ENCODE assay signal across 8 cellular contexts in genomic region chr15:90201944-90202375, GRCh38. TPM values are rescaled to one million over a fixed set of nuclear protein-coding genes. Genes with fewer than 3 reads are reported as not detected.
DNase-seq lines count a peak whose midpoint lies in the region; ATAC-seq, FAIRE-seq and TF ChIP-seq lines count a peak whose summit lies in the region.

No MANE protein-coding gene starts in this region.

- no peak overlapping the region for H2AFZ ChIP-seq in HCT116 (ENCODE audit: low read depth, low read length, poor library complexity, severe bottlenecking)
- H2AFZ ChIP-seq in astrocyte (ENCODE audit: low read depth, low read length) = peak overlapping the region; percentile 97
- H2AFZ ChIP-seq in HepG2 (ENCODE audit: low read length) = no peak overlapping the region

- H3K4me1 Mint-ChIP-seq in astrocyte (ENCODE audit: low read depth, unreplicated experiment) (no peaks in the 10 kb centered on the region), type B pancreatic cell (ENCODE audit: unreplicated experiment) (peaks cover 16% of the 10 kb centered on the region)

- RAD21 ChIA-PET in HCT116 (lab: Charles Lee; ENCODE audit: low non-redundant PET in 1 of 2, low total read pairs in 2 of 2, uncharacterized antibody in 2 of 2, unreplicated experiment in 2 of 2) = no interaction called here

- TF ChIP-seq EP300 in A549 (IDR thresholded peaks at IDR 0.05) (no peak), HepG2 (IDR thresholded peaks at IDR 0.05; ENCODE audit: low read depth in 2 of 2, low read length in 2 of 2) (no peak), HepG2 (CRISPR knock-in tag; IDR thresholded peaks at IDR 0.05; ENCODE audit: borderline replicate concordance) (no peak)

- peaks cover 55% of the 10 kb centered on the region for H3K79me2 ChIP-seq in HCT116 (ENCODE audit: insufficient read depth, low read length)
- H3K79me2 ChIP-seq in astrocyte (ENCODE audit: insufficient read depth, low read length) = peaks cover 21% of the 10 kb centered on the region
- peaks cover 6% of the 10 kb centered on the region for H3K79me2 ChIP-seq in HepG2 (ENCODE audit: insufficient read depth, low read length)

- no peaks in the 10 kb centered on the region for H3K27me3 ChIP-seq in HCT116 (ENCODE audit: insufficient read depth, low read length)
- no peaks in the 10 kb centered on the region for H3K27me3 ChIP-seq in astrocyte (ENCODE audit: insufficient read depth, low read length)
- no peaks in the 10 kb centered on the region for H3K27me3 ChIP-seq in HepG2 (ENCODE audit: control insufficient read depth in 1 of 2, insufficient read depth in 2 of 2, low read length in 2 of 2)

- H3K9ac ChIP-seq in HCT116 (ENCODE audit: low read length) = peak overlapping the region; percentile 89
- peak overlapping the region; percentile 81 for H3K9ac ChIP-seq in astrocyte (ENCODE audit: low read length)
- H3K9ac ChIP-seq in HepG2 (ENCODE audit: insufficient read depth, low read depth, low read length) = peak overlapping the region; percentile 72

- H3K9me3 ChIP-seq in A549 (no peaks in the 10 kb centered on the region), HCT116 (ENCODE audit: control insufficient read depth in 1 of 2, insufficient read depth in 1 of 2, low read depth in 1 of 2, low read length in 2 of 2) (no peaks in the 10 kb centered on the region), astrocyte (ENCODE audit: insufficient read depth, low read depth, low read length) (no peaks in the 10 kb centered on the region), HepG2 (ENCODE audit: low read length) (no peaks in the 10 kb centered on the region)

- H3K4me3 ChIP-seq in A549 = peak overlapping the region; percentile 80
- H3K4me3 ChIP-seq in HCT116 (replicated peaks in 1 of 2; ENCODE audit: low read depth in 1 of 2, low read length in 2 of 2) = peak overlapping the region; percentile 84 to 97
- peak overlapping the region; percentile 85 for H3K4me3 ChIP-seq in astrocyte (ENCODE audit: insufficient read depth, low read depth, low read length)
- peak overlapping the region; percentile 85 to 95 (median 95) for H3K4me3 ChIP-seq in HepG2 (replicated peaks in 1 of 3; ENCODE audit: insufficient read depth in 1 of 3, low read depth in 2 of 3, low read length in 3 of 3)

- DNase-seq in A549 (ENCODE audit: low read depth in 1 of 2, low spot score in 1 of 2) (no peak), HCT116 (ENCODE audit: low read depth, low spot score) (no peak), astrocyte (ENCODE audit: low read depth) (no peak), HepG2 (ENCODE audit: low spot score) (no peak), type B pancreatic cell (ENCODE audit: extremely low spot score, unreplicated experiment) (no peak), T1000 (lab: John Stamatoyannopoulos, UW) (no peak)

- BruUV-seq in HCT116 (replicated peaks; lab: Mats Ljungman, UMichigan) (no TSS peak), HepG2 (replicated peaks; lab: Mats Ljungman, UMichigan) (no TSS peak)

- H3K36me3 Mint-ChIP-seq in astrocyte (ENCODE audit: low read depth, unreplicated experiment) (peaks cover 3% of the 10 kb centered on the region), type B pancreatic cell (no peaks in the 10 kb centered on the region)

- 6% methylated on average over 25 of the region's 25 CpGs for WGBS in A549 (ENCODE audit: missing lambda C conversion rate)
- 0% methylated on average over 5 of the region's 25 CpGs for WGBS in HepG2 (ENCODE audit: low lambda C conversion rate)

- H3K4me2 ChIP-seq in A549 = peak overlapping the region; percentile 85
- H3K4me2 ChIP-seq in HCT116 (ENCODE audit: low read length) = peak overlapping the region; percentile 94
- peak overlapping the region; percentile 98 for H3K4me2 ChIP-seq in astrocyte (ENCODE audit: low read length)
- peak overlapping the region; percentile 87 for H3K4me2 ChIP-seq in HepG2 (ENCODE audit: low read depth, low read length)

- H3K27ac ChIP-seq in A549 = peak overlapping the region; percentile 90 to 98
- H3K27ac ChIP-seq in HCT116 (ENCODE audit: low read depth, low read length) = peak overlapping the region; percentile 82
- H3K27ac ChIP-seq in astrocyte (ENCODE audit: low read depth, low read length) = no peak overlapping the region
- no peak overlapping the region for H3K27ac ChIP-seq in HepG2 (ENCODE audit: extremely low read length, insufficient read depth, low read length)

- CTCF ChIA-PET in A549 (lab: Yijun Ruan, JAX) (interaction anchor here (1.2 to 36.4 kb wide), 7 partner anchors 10 to 281 kb away, joined by 3 to 732 read pairs (median 13); partner anchors contain the start of genes CIB1 and GDPGP1), HCT116 (lab: Charles Lee) (interaction anchor here (1.3 to 1.8 kb wide), 3 partner anchors 12 to 19 kb away, joined by 3 to 4 read pairs (median 4); no protein-coding TSS in a partner anchor), HepG2 (lab: Yijun Ruan, JAX; ENCODE audit: low intra/inter-chr PET ratio, low total read pairs) (no interaction called here)

- TF ChIP-seq RAD21 in A549 (conservative IDR thresholded peaks at IDR 0.05 in 1 of 2, IDR thresholded peaks at IDR 0.05 in 1 of 2) (no peak), HCT116 (IDR thresholded peaks at IDR 0.05; ENCODE audit: low read depth) (no peak), HepG2 (CRISPR knock-in tag; IDR thresholded peaks at IDR 0.05) (no peak)

- FAIRE-seq in A549 (lab: Jason Lieb, UNC) (no peak), astrocyte (lab: Jason Lieb, UNC) (no peak), HepG2 (lab: Jason Lieb, UNC) (no peak)

- in situ Hi-C loops in HepG2 (cut with HindIII; ENCODE audit: extremely low pct_ligation_motif_present, low pct_unique_long_range_greater_than_20kb) = no loop called here

- H3K9me3 Mint-ChIP-seq in astrocyte (ENCODE audit: unreplicated experiment) (peaks cover 1% of the 10 kb centered on the region), type B pancreatic cell (no peaks in the 10 kb centered on the region)

- H3K9me2 ChIP-seq in HCT116 (ENCODE audit: insufficient read depth) = no peaks in the 10 kb centered on the region

- no peak for TF ChIP-seq CTCF in A549 (IDR thresholded peaks at IDR 0.05)
- TF ChIP-seq CTCF in HCT116 (IDR thresholded peaks at IDR 0.05 in 2 of 3, conservative IDR thresholded peaks at IDR 0.05 in 1 of 3; ENCODE audit: borderline replicate concordance in 1 of 3, insufficient read depth in 1 of 3, low read depth in 2 of 3, low read length in 2 of 3) = no peak
- no peak for TF ChIP-seq CTCF in astrocyte (IDR thresholded peaks at IDR 0.05; ENCODE audit: insufficient read depth, low read depth, low read length)
- TF ChIP-seq CTCF in HepG2 (CRISPR knock-in tag; IDR thresholded peaks at IDR 0.05) = no peak
- TF ChIP-seq CTCF in type B pancreatic cell (conservative IDR thresholded peaks at IDR 0.05) = no peak

- H3K27ac Mint-ChIP-seq in astrocyte (ENCODE audit: unreplicated experiment) = no peak overlapping the region
- peak overlapping the region; percentile 39 for H3K27ac Mint-ChIP-seq in type B pancreatic cell

- H3K4me1 ChIP-seq in A549 = peaks cover 38% of the 10 kb centered on the region
- H3K4me1 ChIP-seq in HCT116 (ENCODE audit: control insufficient read depth in 1 of 2, insufficient read depth in 2 of 2, low read length in 2 of 2) = peaks cover 18 to 57% of the 10 kb centered on the region in 2 experiments; a peak in 3 of 4 replicates
- peaks cover 16% of the 10 kb centered on the region for H3K4me1 ChIP-seq in astrocyte (ENCODE audit: insufficient read depth, low read length)
- H3K4me1 ChIP-seq in HepG2 (ENCODE audit: insufficient read depth, low read length) = peaks cover 26% of the 10 kb centered on the region

- intact Hi-C loops in HCT116 (cut with micrococcal nuclease) = loop anchor here (2.0 kb wide), 1 partner anchor 17 kb away; no protein-coding TSS in a partner anchor
- intact Hi-C loops in HepG2 (cut with micrococcal nuclease; ENCODE audit: unreplicated experiment) = loop anchor here (2.0 kb wide), 1 partner anchor 19 kb away; no protein-coding TSS in a partner anchor

- H3K4me3 Mint-ChIP-seq in astrocyte (ENCODE audit: unreplicated experiment) (peak overlapping the region; percentile 86), type B pancreatic cell (peak overlapping the region; percentile 94)

- H4K20me1 ChIP-seq in HCT116 (ENCODE audit: insufficient read depth) (no peaks in the 10 kb centered on the region), astrocyte (ENCODE audit: insufficient read depth, low read length) (peaks cover 30% of the 10 kb centered on the region), HepG2 (ENCODE audit: insufficient read depth, low read length) (peaks cover 6% of the 10 kb centered on the region; the same call in 1 of the 2 replicates)

- TF ChIP-seq POLR2A in A549 (IDR thresholded peaks at IDR 0.05; ENCODE audit: low read length) (no peak), HCT116 (IDR thresholded peaks at IDR 0.05; ENCODE audit: borderline replicate concordance, extremely low read depth, insufficient read depth, insufficient read length) (no peak), HepG2 (IDR thresholded peaks at IDR 0.05; ENCODE audit: insufficient read depth in 1 of 2, low read depth in 2 of 2, low read length in 2 of 2) (no peak)

- H3K36me3 ChIP-seq in HCT116 (ENCODE audit: control insufficient read depth in 1 of 2, insufficient read depth in 2 of 2, low read length in 2 of 2) = peaks cover 2 to 21% of the 10 kb centered on the region in 2 experiments; a peak in 3 of 4 replicates
- H3K36me3 ChIP-seq in astrocyte (ENCODE audit: insufficient read depth, low read length) = no peaks in the 10 kb centered on the region
- peaks cover 0 to 2% of the 10 kb centered on the region in 2 experiments; a peak in 2 of 5 replicates for H3K36me3 ChIP-seq in HepG2 (replicated peaks in 1 of 2; ENCODE audit: control insufficient read depth in 1 of 2, insufficient read depth in 2 of 2, low read length in 2 of 2)

- POLR2A ChIA-PET in A549 (lab: Yijun Ruan, JAX) = interaction anchor here (0.7 to 2.9 kb wide), 7 partner anchors 10 to 64 kb away, joined by 3 to 22 read pairs (median 12); partner anchors contain the start of genes CIB1, GDPGP1 and NGRN
- POLR2A ChIA-PET in HCT116 (lab: Charles Lee) = interaction anchor here (0.6 to 1.3 kb wide), 2 partner anchors 10 to 1083 kb away, joined by 3 to 7 read pairs; no protein-coding TSS in a partner anchor
- POLR2A ChIA-PET in HepG2 (lab: Yijun Ruan, JAX) = interaction anchor here (1.1 to 4.0 kb wide), 5 partner anchors 10 to 47 kb away, joined by 3 to 55 read pairs (median 8); partner anchors contain the start of genes CIB1, GDPGP1 and TTLL13

- peaks cover 11% of the 10 kb centered on the region for H3K27me3 Mint-ChIP-seq in astrocyte (ENCODE audit: low read depth, unreplicated experiment)
- no peaks in the 10 kb centered on the region for H3K27me3 Mint-ChIP-seq in type B pancreatic cell

- ATAC-seq in A549 (peak; percentile 39 to 63; a peak in 5 of 6 replicates), HCT116 (peak; percentile 33), HepG2 (peak; percentile 56), HG02885 (IDR thresholded peaks at IDR 0.05; ENCODE audit: poor library complexity, unreplicated experiment) (no peak), GM21723 (IDR thresholded peaks at IDR 0.05; ENCODE audit: unreplicated experiment) (no peak)

RNA-seq across cellular contexts. Expression of gene SEMA4B, which starts 0.8 kb away (rescaled TPM):
- polyA plus RNA-seq in A549 (2011; rRNA removed) = 45.3 and 61.0 TPM in 2 replicates
- 70.7 and 85.3 TPM in 2 replicates for polyA plus RNA-seq in A549 (2012; cell fraction: cytosol; rRNA removed)
- polyA plus RNA-seq in A549 (2012; cell fraction: nucleus; rRNA removed) = 165 and 233 TPM in 2 replicates
- 39.2 to 55.6 TPM (median 47.1 TPM) in 3 replicates for polyA plus RNA-seq in A549 (2017; fragmentation: RNase III; extraction: RNeasy Plus Mini Kit Qiagen cat#74134 plus additional on column Dnase treatment)
- 66.1 and 79.1 TPM in 2 replicates for polyA minus RNA-seq in A549 (2011; rRNA and poly(A)+ RNA removed)
- 98.6 TPM for total RNA-seq in HCT116 (2021; ENCODE audit: unreplicated experiment)
- polyA plus RNA-seq in HCT116 (2012) = 180 and 260 TPM in 2 replicates
- 7.0 and 9.9 TPM in 2 replicates for total RNA-seq in astrocyte
- total RNA-seq in HepG2 (2016; rRNA removed; fragmentation: Illumina TruSeq; extraction: Trizol) = 1.3 and 2.1 TPM in 2 replicates
- 2.8 and 3.6 TPM in 2 replicates for total RNA-seq in HepG2 (2016; cell fraction: cytosol; rRNA removed; fragmentation: Illumina TruSeq; extraction: Trizol; ENCODE audit: low read depth)
- 1.8 and 2.7 TPM in 2 replicates for total RNA-seq in HepG2 (2016; cell fraction: insoluble cytoplasmic fraction; rRNA removed; fragmentation: Illumina TruSeq; extraction: Trizol)
- total RNA-seq in HepG2 (2016; cell fraction: membrane; rRNA removed; fragmentation: Illumina TruSeq; extraction: Trizol) = 1.5 and 1.8 TPM in 2 replicates
- total RNA-seq in HepG2 (2016; cell fraction: nucleus; rRNA removed; fragmentation: Illumina TruSeq; extraction: Trizol) = 4.4 and 5.3 TPM in 2 replicates
- 17.0 and 31.8 TPM in 2 replicates for polyA plus RNA-seq in HepG2 (2011; rRNA removed)
- 11.3 and 13.8 TPM in 2 replicates for polyA plus RNA-seq in HepG2 (2011; cell fraction: cytosol; rRNA removed)
- 63.8 and 71.1 TPM in 2 replicates for polyA plus RNA-seq in HepG2 (2011; cell fraction: nucleus; rRNA removed)
- 11.2 and 22.4 TPM in 2 replicates for polyA plus RNA-seq in HepG2 (2012)
- 0.40 and 0.47 TPM in 2 replicates for polyA plus RNA-seq in HepG2 (2016; cell fraction: cytosol; fragmentation: Illumina TruSeq; extraction: Trizol; ENCODE audit: low read depth)
- 2.0 and 2.2 TPM in 2 replicates for polyA plus RNA-seq in HepG2 (2016; cell fraction: insoluble cytoplasmic fraction; fragmentation: Illumina TruSeq; extraction: Trizol; ENCODE audit: low read depth)
- 0.70 and 1.2 TPM in 2 replicates for polyA plus RNA-seq in HepG2 (2016; cell fraction: membrane; fragmentation: Illumina TruSeq; extraction: Trizol; ENCODE audit: low read depth)
- polyA plus RNA-seq in HepG2 (2016; cell fraction: nucleus; fragmentation: Illumina TruSeq; extraction: Trizol; ENCODE audit: insufficient read depth, low read depth) = 14.4 and 14.8 TPM in 2 replicates
- 42.2 and 71.8 TPM in 2 replicates for polyA minus RNA-seq in HepG2 (2011; rRNA and poly(A)+ RNA removed; ENCODE audit: low replicate concordance)
- polyA minus RNA-seq in HepG2 (2011; cell fraction: cytosol; rRNA and poly(A)+ RNA removed) = 25.4 and 35.9 TPM in 2 replicates
- polyA minus RNA-seq in HepG2 (2011; cell fraction: nucleus; rRNA and poly(A)+ RNA removed) = 35.4 and 39.4 TPM in 2 replicates
- 28.0 and 28.9 TPM in 2 replicates for total RNA-seq in type B pancreatic cell (ENCODE audit: low replicate concordance)

RNA-seq across cellular contexts. Expression of gene CIB1, which starts 31.8 kb away (rescaled TPM):
- polyA plus RNA-seq in A549 (2011; rRNA removed) = 84.1 and 130 TPM in 2 replicates
- 187 and 202 TPM in 2 replicates for polyA plus RNA-seq in A549 (2012; cell fraction: cytosol; rRNA removed)
- polyA plus RNA-seq in A549 (2012; cell fraction: nucleus; rRNA removed) = 190 and 198 TPM in 2 replicates
- polyA plus RNA-seq in A549 (2017; fragmentation: RNase III; extraction: RNeasy Plus Mini Kit Qiagen cat#74134 plus additional on column Dnase treatment) = 119 to 124 TPM (median 120 TPM) in 3 replicates
- 47.5 and 53.3 TPM in 2 replicates for polyA minus RNA-seq in A549 (2011; rRNA and poly(A)+ RNA removed)
- 92.7 TPM for total RNA-seq in HCT116 (2021; ENCODE audit: unreplicated experiment)
- polyA plus RNA-seq in HCT116 (2012) = 261 and 304 TPM in 2 replicates
- total RNA-seq in astrocyte = 49.6 and 50.7 TPM in 2 replicates
- total RNA-seq in HepG2 (2016; rRNA removed; fragmentation: Illumina TruSeq; extraction: Trizol) = 38.7 and 52.4 TPM in 2 replicates
- 18.8 and 20.6 TPM in 2 replicates for total RNA-seq in HepG2 (2016; cell fraction: cytosol; rRNA removed; fragmentation: Illumina TruSeq; extraction: Trizol; ENCODE audit: low read depth)
- total RNA-seq in HepG2 (2016; cell fraction: insoluble cytoplasmic fraction; rRNA removed; fragmentation: Illumina TruSeq; extraction: Trizol) = 43.1 and 52.3 TPM in 2 replicates
- total RNA-seq in HepG2 (2016; cell fraction: membrane; rRNA removed; fragmentation: Illumina TruSeq; extraction: Trizol) = 30.4 and 35.8 TPM in 2 replicates
- 22.1 and 24.2 TPM in 2 replicates for total RNA-seq in HepG2 (2016; cell fraction: nucleus; rRNA removed; fragmentation: Illumina TruSeq; extraction: Trizol)
- polyA plus RNA-seq in HepG2 (2011; rRNA removed) = 72.7 and 73.6 TPM in 2 replicates
- 50.7 and 83.9 TPM in 2 replicates for polyA plus RNA-seq in HepG2 (2011; cell fraction: cytosol; rRNA removed)
- 47.6 and 49.0 TPM in 2 replicates for polyA plus RNA-seq in HepG2 (2011; cell fraction: nucleus; rRNA removed)
- polyA plus RNA-seq in HepG2 (2012) = 22.9 and 33.8 TPM in 2 replicates
- polyA plus RNA-seq in HepG2 (2016; cell fraction: cytosol; fragmentation: Illumina TruSeq; extraction: Trizol; ENCODE audit: low read depth) = 38.0 and 44.9 TPM in 2 replicates
- polyA plus RNA-seq in HepG2 (2016; cell fraction: insoluble cytoplasmic fraction; fragmentation: Illumina TruSeq; extraction: Trizol; ENCODE audit: low read depth) = 88.2 and 89.6 TPM in 2 replicates
- 44.3 and 53.1 TPM in 2 replicates for polyA plus RNA-seq in HepG2 (2016; cell fraction: membrane; fragmentation: Illumina TruSeq; extraction: Trizol; ENCODE audit: low read depth)
- 71.0 and 73.3 TPM in 2 replicates for polyA plus RNA-seq in HepG2 (2016; cell fraction: nucleus; fragmentation: Illumina TruSeq; extraction: Trizol; ENCODE audit: insufficient read depth, low read depth)
- 45.8 and 91.0 TPM in 2 replicates for polyA minus RNA-seq in HepG2 (2011; rRNA and poly(A)+ RNA removed; ENCODE audit: low replicate concordance)
- 10.3 and 12.9 TPM in 2 replicates for polyA minus RNA-seq in HepG2 (2011; cell fraction: cytosol; rRNA and poly(A)+ RNA removed)
- polyA minus RNA-seq in HepG2 (2011; cell fraction: nucleus; rRNA and poly(A)+ RNA removed) = 5.7 TPM in 2 replicates
- total RNA-seq in type B pancreatic cell (ENCODE audit: low replicate concordance) = 31.6 and 36.8 TPM in 2 replicates

RNA-seq across cellular contexts. Expression of gene GDPGP1, which starts 32.0 kb away (rescaled TPM):
- polyA plus RNA-seq in A549 (2011; rRNA removed) (5.4 and 5.7 TPM in 2 replicates), A549 (2017; fragmentation: RNase III; extraction: RNeasy Plus Mini Kit Qiagen cat#74134 plus additional on column Dnase treatment) (3.8 to 5.1 TPM (median 4.4 TPM) in 3 replicates), HepG2 (2011; rRNA removed) (1.5 and 2.2 TPM in 2 replicates)
- 4.1 and 5.6 TPM in 2 replicates for polyA plus RNA-seq in A549 (2012; cell fraction: cytosol; rRNA removed)
- 7.8 and 8.5 TPM in 2 replicates for polyA plus RNA-seq in A549 (2012; cell fraction: nucleus; rRNA removed)
- 26.4 and 27.4 TPM in 2 replicates for polyA minus RNA-seq in A549 (2011; rRNA and poly(A)+ RNA removed)
- total RNA-seq in HCT116 (2021; ENCODE audit: unreplicated experiment) (15.4 TPM), astrocyte (4.1 and 6.0 TPM in 2 replicates), HepG2 (2016; rRNA removed; fragmentation: Illumina TruSeq; extraction: Trizol) (4.3 and 5.0 TPM in 2 replicates), type B pancreatic cell (ENCODE audit: low replicate concordance) (6.1 and 9.6 TPM in 2 replicates)
- polyA plus RNA-seq in HCT116 (2012) = 8.6 and 12.6 TPM in 2 replicates
- 1.2 TPM in 2 replicates for total RNA-seq in HepG2 (2016; cell fraction: cytosol; rRNA removed; fragmentation: Illumina TruSeq; extraction: Trizol; ENCODE audit: low read depth)
- total RNA-seq in HepG2 (2016; cell fraction: insoluble cytoplasmic fraction; rRNA removed; fragmentation: Illumina TruSeq; extraction: Trizol) = 5.0 and 6.6 TPM in 2 replicates
- total RNA-seq in HepG2 (2016; cell fraction: membrane; rRNA removed; fragmentation: Illumina TruSeq; extraction: Trizol) = 2.4 and 2.8 TPM in 2 replicates
- total RNA-seq in HepG2 (2016; cell fraction: nucleus; rRNA removed; fragmentation: Illumina TruSeq; extraction: Trizol) = 4.7 and 4.8 TPM in 2 replicates
- polyA plus RNA-seq in HepG2 (2011; cell fraction: cytosol; rRNA removed) = 0.83 and 1.3 TPM in 2 replicates
- 6.5 and 7.4 TPM in 2 replicates for polyA plus RNA-seq in HepG2 (2011; cell fraction: nucleus; rRNA removed)
- 0.84 and 1.2 TPM in 2 replicates for polyA plus RNA-seq in HepG2 (2012)
- polyA plus RNA-seq in HepG2 (2016; cell fraction: cytosol; fragmentation: Illumina TruSeq; extraction: Trizol; ENCODE audit: low read depth) = 0.17 and 0.42 TPM in 2 replicates
- polyA plus RNA-seq in HepG2 (2016; cell fraction: insoluble cytoplasmic fraction; fragmentation: Illumina TruSeq; extraction: Trizol; ENCODE audit: low read depth) = 2.4 and 3.1 TPM in 2 replicates
- polyA plus RNA-seq in HepG2 (2016; cell fraction: membrane; fragmentation: Illumina TruSeq; extraction: Trizol; ENCODE audit: low read depth) = 0.72 and 0.86 TPM in 2 replicates
- polyA plus RNA-seq in HepG2 (2016; cell fraction: nucleus; fragmentation: Illumina TruSeq; extraction: Trizol; ENCODE audit: insufficient read depth, low read depth) = 2.7 and 3.3 TPM in 2 replicates
- 18.9 and 23.4 TPM in 2 replicates for polyA minus RNA-seq in HepG2 (2011; rRNA and poly(A)+ RNA removed; ENCODE audit: low replicate concordance)
- polyA minus RNA-seq in HepG2 (2011; cell fraction: cytosol; rRNA and poly(A)+ RNA removed) = 1.2 and 3.0 TPM in 2 replicates
- polyA minus RNA-seq in HepG2 (2011; cell fraction: nucleus; rRNA and poly(A)+ RNA removed) = 12.5 and 15.4 TPM in 2 replicates

RNA-seq across cellular contexts. Expression of gene TTLL13, which starts 47.4 kb away (rescaled TPM):
- polyA plus RNA-seq in A549 (2011; rRNA removed) = 0.56 and 0.61 TPM in 2 replicates
- polyA plus RNA-seq in A549 (2012; cell fraction: cytosol; rRNA removed) = 0.20 and 0.22 TPM in 2 replicates
- 0.24 and 0.28 TPM in 2 replicates for polyA plus RNA-seq in A549 (2012; cell fraction: nucleus; rRNA removed)
- 0.17 to 0.29 TPM (median 0.24 TPM) in 3 replicates for polyA plus RNA-seq in A549 (2017; fragmentation: RNase III; extraction: RNeasy Plus Mini Kit Qiagen cat#74134 plus additional on column Dnase treatment)
- 0.58 and 1.1 TPM in 2 replicates for polyA minus RNA-seq in A549 (2011; rRNA and poly(A)+ RNA removed)
- total RNA-seq in HCT116 (2021; ENCODE audit: unreplicated experiment) = 1.0 TPM
- polyA plus RNA-seq in HCT116 (2012) = 0.95 and 1.8 TPM in 2 replicates
- 0.14 TPM in 1 of 2 replicates, not detected in the other for total RNA-seq in astrocyte
- total RNA-seq in HepG2 (2016; rRNA removed; fragmentation: Illumina TruSeq; extraction: Trizol) = 0.29 TPM in 1 of 2 replicates, not detected in the other
- 0.09 TPM in 1 of 2 replicates, not detected in the other for total RNA-seq in HepG2 (2016; cell fraction: cytosol; rRNA removed; fragmentation: Illumina TruSeq; extraction: Trizol; ENCODE audit: low read depth)
- total RNA-seq in HepG2 (2016; cell fraction: insoluble cytoplasmic fraction; rRNA removed; fragmentation: Illumina TruSeq; extraction: Trizol) = 0.11 TPM in 1 of 2 replicates, not detected in the other
- 0.21 TPM in 1 of 2 replicates, not detected in the other for total RNA-seq in HepG2 (2016; cell fraction: membrane; rRNA removed; fragmentation: Illumina TruSeq; extraction: Trizol)
- 0.25 TPM in 1 of 2 replicates, not detected in the other for total RNA-seq in HepG2 (2016; cell fraction: nucleus; rRNA removed; fragmentation: Illumina TruSeq; extraction: Trizol)
- polyA plus RNA-seq in HepG2 (2011; rRNA removed) = 0.07 and 0.08 TPM in 2 replicates
- polyA plus RNA-seq in HepG2 (2011; cell fraction: cytosol; rRNA removed) = 0.04 and 0.14 TPM in 2 replicates
- 0.21 and 0.51 TPM in 2 replicates for polyA plus RNA-seq in HepG2 (2011; cell fraction: nucleus; rRNA removed)
- not detected in 2 replicates for polyA plus RNA-seq in HepG2 (2012)
- not detected in 2 replicates for polyA plus RNA-seq in HepG2 (2016; cell fraction: cytosol; fragmentation: Illumina TruSeq; extraction: Trizol; ENCODE audit: low read depth)
- polyA plus RNA-seq in HepG2 (2016; cell fraction: insoluble cytoplasmic fraction; fragmentation: Illumina TruSeq; extraction: Trizol; ENCODE audit: low read depth) = not detected in 2 replicates
- polyA plus RNA-seq in HepG2 (2016; cell fraction: membrane; fragmentation: Illumina TruSeq; extraction: Trizol; ENCODE audit: low read depth) = 0.09 TPM in 1 of 2 replicates, not detected in the other
- polyA plus RNA-seq in HepG2 (2016; cell fraction: nucleus; fragmentation: Illumina TruSeq; extraction: Trizol; ENCODE audit: insufficient read depth, low read depth) = 0.28 TPM in 1 of 2 replicates, not detected in the other
- polyA minus RNA-seq in HepG2 (2011; rRNA and poly(A)+ RNA removed; ENCODE audit: low replicate concordance) = not detected in 2 replicates
- not detected in 2 replicates for polyA minus RNA-seq in HepG2 (2011; cell fraction: cytosol; rRNA and poly(A)+ RNA removed)
- 0.26 TPM in 1 of 2 replicates, not detected in the other for polyA minus RNA-seq in HepG2 (2011; cell fraction: nucleus; rRNA and poly(A)+ RNA removed)
- 0.58 TPM in 1 of 2 replicates, not detected in the other for total RNA-seq in type B pancreatic cell (ENCODE audit: low replicate concordance)

Comparison
In these comparisons a context has a peak if more than half of its experiments do, and no peak if none do; other contexts are left out.
1. ATAC-seq: peak in A549 (2 of 2), HCT116 (single experiment) and HepG2 (single experiment); none in HG02885 (single experiment) and GM21723 (single experiment).
2. H3K27ac ChIP-seq: peak in A549 (2 of 2) and HCT116 (single experiment); none in astrocyte (single experiment) and HepG2 (single experiment).
3. Peak in every context shown above with its lines, with median percentiles within 50 percentile points of each other: H3K4me2 ChIP-seq, H3K4me3 ChIP-seq and H3K9ac ChIP-seq.